In genomic region chr1:145927916-145928647, GRCh38 we compare ENCODE assay signal across 8 cellular contexts. TPM values are rescaled to one million over a fixed set of nuclear protein-coding genes. Genes with fewer than 3 reads are reported as not detected.
DNase-seq lines count a peak whose midpoint lies in the region; ATAC-seq and TF ChIP-seq lines count a peak whose summit lies in the region.

No MANE protein-coding gene starts in this region.

- H3K79me2 ChIP-seq in HCT116 (ENCODE audit: insufficient read depth, low read length) = peaks cover 16% of the 10 kb centered on the region

- CTCF ChIA-PET in HCT116 (lab: Charles Lee) = interaction anchor here (1.0 to 2.1 kb wide), 9 partner anchors 9 to 79 kb away, joined by 3 to 11 read pairs (median 5); partner anchors contain the start of genes ANKRD34A, LIX1L, PIAS3 and POLR3GL
- CTCF ChIA-PET in activated CD8-positive, alpha-beta memory T cell treated with anti-CD3 and anti-CD28 coated beads, Interleukin-2, amount 10 ng/mL, durations not matched to agents 7 days and 5 days (lab: Charles Lee) = interaction anchor here (0.9 to 3.0 kb wide), 16 partner anchors 10 to 106 kb away, joined by 3 to 30 read pairs (median 7); partner anchors contain the start of genes ANKRD34A, ITGA10, LIX1L and NUDT17

- no peaks in the 10 kb centered on the region for H3K27me3 ChIP-seq in HCT116 (ENCODE audit: insufficient read depth, low read length)
- H3K27me3 ChIP-seq in brain microvascular endothelial cell (replicated peaks) = no peaks in the 10 kb centered on the region

- H3K9me3 Mint-ChIP-seq in activated CD8-positive, alpha-beta memory T cell treated with anti-CD3 and anti-CD28 coated beads, Interleukin-2, amount 10 ng/mL, durations not matched to agents 7 days and 5 days (ENCODE audit: low read depth) = no peaks in the 10 kb centered on the region

- TF ChIP-seq RAD21 in HCT116 (IDR thresholded peaks at IDR 0.05; ENCODE audit: low read depth) = no peak

- no peaks in the 10 kb centered on the region for H4K20me1 ChIP-seq in HCT116 (ENCODE audit: insufficient read depth)

- H2AFZ ChIP-seq in HCT116 (ENCODE audit: low read depth, low read length, poor library complexity, severe bottlenecking) = no peak overlapping the region

- H3K27ac ChIP-seq in HCT116 (ENCODE audit: low read depth, low read length) (peak overlapping the region; percentile 99), brain microvascular endothelial cell (peak overlapping the region; percentile 87), mesodermal cell (ENCODE audit: low read depth, low read length, severe bottlenecking) (peak overlapping the region; percentile 89)

- no peaks in the 10 kb centered on the region for H3K9me3 ChIP-seq in HCT116 (ENCODE audit: control insufficient read depth in 1 of 2, insufficient read depth in 1 of 2, low read depth in 1 of 2, low read length in 2 of 2)
- no peaks in the 10 kb centered on the region for H3K9me3 ChIP-seq in mesodermal cell (ENCODE audit: control insufficient read depth, low read length)

- TF ChIP-seq CTCF in HCT116 (IDR thresholded peaks at IDR 0.05 in 2 of 3, conservative IDR thresholded peaks at IDR 0.05 in 1 of 3; ENCODE audit: borderline replicate concordance in 1 of 3, insufficient read depth in 1 of 3, low read depth in 2 of 3, low read length in 2 of 3) (no peak), brain microvascular endothelial cell (IDR thresholded peaks at IDR 0.05; ENCODE audit: low read depth, low read length, missing control alignments) (no peak)

- intact Hi-C loops in HCT116 (cut with micrococcal nuclease) = no loop called here

- no peaks in the 10 kb centered on the region for H3K27me3 Mint-ChIP-seq in activated CD8-positive, alpha-beta memory T cell treated with anti-CD3 and anti-CD28 coated beads, Interleukin-2, amount 10 ng/mL, durations not matched to agents 7 days and 5 days

- TSS peak; percentile 95 for BruUV-seq in HCT116 (replicated peaks; lab: Mats Ljungman, UMichigan)

- H3K4me3 ChIP-seq in HCT116 (replicated peaks in 1 of 2; ENCODE audit: low read depth in 1 of 2, low read length in 2 of 2) (peak overlapping the region; percentile 86 to 88), brain microvascular endothelial cell (ENCODE audit: low read depth, low read length) (peak overlapping the region; percentile 74), mesodermal cell (ENCODE audit: extremely low read depth, insufficient read depth, low read length, poor library complexity, severe bottlenecking) (peak overlapping the region; percentile 86)

- no peak for TF ChIP-seq POLR2A in HCT116 (IDR thresholded peaks at IDR 0.05; ENCODE audit: borderline replicate concordance, extremely low read depth, insufficient read depth, insufficient read length)

- in situ Hi-C loops in brain microvascular endothelial cell (cut with HindIII; ENCODE audit: low pct_ligation_motif_present, low sequenced_read_pairs) = no loop called here

- 73 to 75% methylated on average over 10 to 11 of the region's 20 CpGs for WGBS in mesodermal cell (ENCODE audit: insufficient coverage in 2 of 2), 2 experiments

- no peaks in the 10 kb centered on the region for H3K9me2 ChIP-seq in HCT116 (ENCODE audit: insufficient read depth)

- peaks cover 5 to 6% of the 10 kb centered on the region in 2 experiments; a peak in 3 of 4 replicates for H3K36me3 ChIP-seq in HCT116 (ENCODE audit: control insufficient read depth in 1 of 2, insufficient read depth in 2 of 2, low read length in 2 of 2)
- H3K36me3 ChIP-seq in brain microvascular endothelial cell (replicated peaks) = peaks cover 15% of the 10 kb centered on the region
- peaks cover 30% of the 10 kb centered on the region for H3K36me3 ChIP-seq in mesodermal cell (ENCODE audit: control insufficient read depth, insufficient read depth, low read length)

- ATAC-seq in HCT116 = peak; percentile 24
- no peak for ATAC-seq in HG03280 (IDR thresholded peaks at IDR 0.05; ENCODE audit: unreplicated experiment)
- ATAC-seq in activated CD8-positive, alpha-beta memory T cell treated with anti-CD3 and anti-CD28 coated beads, Interleukin-2, amount 10 ng/mL, durations not matched to agents 7 days and 5 days = no peak
- no peak for ATAC-seq in GM21526 (IDR thresholded peaks at IDR 0.05; ENCODE audit: low FRiP score, unreplicated experiment)

- no peak overlapping the region for H3K4me3 Mint-ChIP-seq in activated CD8-positive, alpha-beta memory T cell treated with anti-CD3 and anti-CD28 coated beads, Interleukin-2, amount 10 ng/mL, durations not matched to agents 7 days and 5 days

- H3K9ac ChIP-seq in HCT116 (ENCODE audit: low read length) = peak overlapping the region; percentile 97

- H3K4me1 ChIP-seq in HCT116 (ENCODE audit: control insufficient read depth in 1 of 2, insufficient read depth in 2 of 2, low read length in 2 of 2) = peaks cover 9 to 18% of the 10 kb centered on the region in 2 experiments; a peak in 3 of 4 replicates
- H3K4me1 ChIP-seq in mesodermal cell (ENCODE audit: control insufficient read depth, insufficient read depth, low read length, poor library complexity, severe bottlenecking) = no peaks in the 10 kb centered on the region

- H3K4me2 ChIP-seq in HCT116 (ENCODE audit: low read length) = peak overlapping the region; percentile 81

- H3K4me1 Mint-ChIP-seq in activated CD8-positive, alpha-beta memory T cell treated with anti-CD3 and anti-CD28 coated beads, Interleukin-2, amount 10 ng/mL, durations not matched to agents 7 days and 5 days = peaks cover 30% of the 10 kb centered on the region

- DNase-seq in A172 (ENCODE audit: low spot score) (peak; percentile 14), HCT116 (ENCODE audit: low read depth, low spot score) (no peak), brain microvascular endothelial cell (no peak), iPS-NIHi7 (ENCODE audit: extremely low spot score) (no peak)
- DNase-seq in activated CD8-positive, alpha-beta memory T cell treated with anti-CD3 and anti-CD28 coated beads, Interleukin-2, amount 10 ng/mL, durations not matched to agents 7 days and 5 days = no peak

- H3K27ac Mint-ChIP-seq in activated CD8-positive, alpha-beta memory T cell treated with anti-CD3 and anti-CD28 coated beads, Interleukin-2, amount 10 ng/mL, durations not matched to agents 7 days and 5 days = no peak overlapping the region

- POLR2A ChIA-PET in HCT116 (lab: Charles Lee) = interaction anchor here (0.6 to 2.1 kb wide), 18 partner anchors 9 to 647 kb away, joined by 3 to 22 read pairs (median 4); partner anchors contain the start of genes ANKRD34A, LIX1L, PEX11B and PIAS3

- RAD21 ChIA-PET in HCT116 (lab: Charles Lee; ENCODE audit: low non-redundant PET in 1 of 2, low total read pairs in 2 of 2, uncharacterized antibody in 2 of 2, unreplicated experiment in 2 of 2) = interaction anchor here (0.7 to 1.5 kb wide), 4 partner anchors 30 to 83 kb away, joined by 3 to 5 read pairs (median 4); partner anchors contain the start of genes LIX1L (in 1 of the 2) and NUDT17 (in 1 of the 2)

- H3K36me3 Mint-ChIP-seq in activated CD8-positive, alpha-beta memory T cell treated with anti-CD3 and anti-CD28 coated beads, Interleukin-2, amount 10 ng/mL, durations not matched to agents 7 days and 5 days = peaks cover 12% of the 10 kb centered on the region

TF ChIP-seq in HCT116, 20 proteins besides CTCF, POLR2A, EP300 and RAD21:
- no peak for TF ChIP-seq EZH2 (IDR thresholded peaks at IDR 0.05)
- TF ChIP-seq ZNF274 (IDR thresholded peaks at IDR 0.05; ENCODE audit: low read depth, low read length) = no peak
- TF ChIP-seq POLR2AphosphoS5 (IDR thresholded peaks at IDR 0.05; ENCODE audit: low read depth, low read length) = 0 out of 2 replicates have a peak, but pooled peaks have one; percentile 22
- no peak for TF ChIP-seq FOSL1 (IDR thresholded peaks at IDR 0.05; ENCODE audit: low read depth)

RNA-seq across cellular contexts. Expression of gene RBM8A, which starts 0.8 kb away (rescaled TPM):
- total RNA-seq in A172 (2014; rRNA removed; shearing (Covaris generic)) = 461 and 485 TPM in 2 replicates
- 195 TPM for total RNA-seq in HCT116 (2021; ENCODE audit: unreplicated experiment)
- 234 and 261 TPM in 2 replicates for polyA plus RNA-seq in HCT116 (2012)
- polyA plus RNA-seq in mesodermal cell (2013, experiment 1 of 2) = 161 TPM
- polyA plus RNA-seq in mesodermal cell (2013, experiment 2 of 2) = 144 TPM
- total RNA-seq in activated CD8-positive, alpha-beta memory T cell treated with anti-CD3 and anti-CD28 coated beads, Interleukin-2, amount 10 ng/mL, durations not matched to agents 7 days and 5 days = 100 to 1,000 TPM; 189 to 249 TPM

RNA-seq across cellular contexts. Expression of gene PEX11B, which starts 9.6 kb away (rescaled TPM):
- total RNA-seq in A172 (2014; rRNA removed; shearing (Covaris generic)) = 40.8 and 41.8 TPM in 2 replicates
- 20.9 TPM for total RNA-seq in HCT116 (2021; ENCODE audit: unreplicated experiment)
- polyA plus RNA-seq in HCT116 (2012) = 15.2 and 18.3 TPM in 2 replicates
- 24.0 TPM for polyA plus RNA-seq in mesodermal cell (2013, experiment 1 of 2)
- polyA plus RNA-seq in mesodermal cell (2013, experiment 2 of 2) = 23.8 TPM
- total RNA-seq in activated CD8-positive, alpha-beta memory T cell treated with anti-CD3 and anti-CD28 coated beads, Interleukin-2, amount 10 ng/mL, durations not matched to agents 7 days and 5 days = 10 to 100 TPM; 27.3 to 36.2 TPM

RNA-seq across cellular contexts. Expression of gene ITGA10, which starts 18.2 kb away (rescaled TPM):
- 0.36 and 0.67 TPM in 2 replicates for total RNA-seq in A172 (2014; rRNA removed; shearing (Covaris generic))
- total RNA-seq in HCT116 (2021; ENCODE audit: unreplicated experiment) = 0.86 TPM
- 0.55 and 0.91 TPM in 2 replicates for polyA plus RNA-seq in HCT116 (2012)
- 7.4 TPM for polyA plus RNA-seq in mesodermal cell (2013, experiment 1 of 2)
- 5.8 TPM for polyA plus RNA-seq in mesodermal cell (2013, experiment 2 of 2)
- total RNA-seq in activated CD8-positive, alpha-beta memory T cell treated with anti-CD3 and anti-CD28 coated beads, Interleukin-2, amount 10 ng/mL, durations not matched to agents 7 days and 5 days = 1 to 10 TPM; 1.8 to 2.1 TPM

RNA-seq across cellular contexts. Expression of gene LIX1L, which starts 29.7 kb away (rescaled TPM):
- 33.9 and 34.6 TPM in 2 replicates for total RNA-seq in A172 (2014; rRNA removed; shearing (Covaris generic))
- 12.4 TPM for total RNA-seq in HCT116 (2021; ENCODE audit: unreplicated experiment)
- polyA plus RNA-seq in HCT116 (2012) = 4.7 and 5.6 TPM in 2 replicates
- polyA plus RNA-seq in mesodermal cell (2013, experiment 1 of 2) = 35.9 TPM
- 30.4 TPM for polyA plus RNA-seq in mesodermal cell (2013, experiment 2 of 2)
- 10 to 100 TPM; 35.0 to 36.2 TPM for total RNA-seq in activated CD8-positive, alpha-beta memory T cell treated with anti-CD3 and anti-CD28 coated beads, Interleukin-2, amount 10 ng/mL, durations not matched to agents 7 days and 5 days

RNA-seq across cellular contexts. Expression of gene ANKRD34A, which starts 36.3 kb away (rescaled TPM):
- 2.4 and 2.5 TPM in 2 replicates for total RNA-seq in A172 (2014; rRNA removed; shearing (Covaris generic))
- total RNA-seq in HCT116 (2021; ENCODE audit: unreplicated experiment) = 1.1 TPM
- polyA plus RNA-seq in HCT116 (2012) = 0.95 and 0.97 TPM in 2 replicates
- polyA plus RNA-seq in mesodermal cell (2013, experiment 1 of 2) = 1.1 TPM
- 0.71 TPM for polyA plus RNA-seq in mesodermal cell (2013, experiment 2 of 2)
- total RNA-seq in activated CD8-positive, alpha-beta memory T cell treated with anti-CD3 and anti-CD28 coated beads, Interleukin-2, amount 10 ng/mL, durations not matched to agents 7 days and 5 days = 1 to 10 TPM; 3.8 to 4.6 TPM
